In the genomic region with DNA sequence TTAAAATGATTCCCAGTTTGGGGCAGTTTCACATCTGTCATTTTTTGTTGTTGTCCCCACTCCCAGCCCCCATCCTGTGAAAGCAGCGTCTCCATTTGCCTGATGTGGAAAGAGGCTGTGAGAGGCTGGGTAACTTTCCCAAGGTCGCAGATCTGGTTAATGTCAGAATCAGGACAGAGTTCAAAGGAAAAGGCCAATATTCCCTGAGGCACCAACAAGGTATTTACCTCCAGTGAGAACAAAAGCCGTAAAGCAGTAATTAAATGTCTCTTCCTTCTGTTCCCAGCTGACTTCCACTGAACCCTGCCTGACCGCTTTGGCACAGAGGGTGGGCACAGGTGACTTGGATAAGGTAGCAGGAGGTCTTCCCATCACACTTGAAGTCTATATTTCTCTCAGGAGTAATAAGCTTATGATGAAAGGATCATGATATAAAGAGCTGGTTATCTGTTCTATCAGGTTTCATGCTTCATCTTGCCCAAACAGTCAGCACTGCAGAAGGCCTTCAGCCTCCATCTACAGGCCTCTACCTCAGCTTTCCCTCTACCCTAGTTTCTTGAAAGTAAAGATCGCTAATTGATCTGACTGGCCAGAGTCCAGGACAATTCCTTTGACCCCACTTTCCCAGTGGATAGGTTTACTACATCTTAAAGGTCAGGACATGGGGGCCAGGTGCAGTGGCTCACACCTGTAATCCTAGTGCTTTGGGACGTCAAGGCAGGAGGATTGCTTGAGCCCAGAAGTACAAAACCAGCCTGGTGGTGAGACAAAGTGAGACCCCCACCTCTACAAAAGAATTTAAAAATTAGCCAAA, we compare ENCODE assay signal across 2 cellular contexts.
TF ChIP-seq lines count a peak whose summit lies in the region.

No MANE protein-coding gene starts in this region.

TF ChIP-seq in K562, 482 proteins besides CTCF, POLR2A, EP300 and RAD21 (continues in another document):
- TF ChIP-seq, protein P1, sequence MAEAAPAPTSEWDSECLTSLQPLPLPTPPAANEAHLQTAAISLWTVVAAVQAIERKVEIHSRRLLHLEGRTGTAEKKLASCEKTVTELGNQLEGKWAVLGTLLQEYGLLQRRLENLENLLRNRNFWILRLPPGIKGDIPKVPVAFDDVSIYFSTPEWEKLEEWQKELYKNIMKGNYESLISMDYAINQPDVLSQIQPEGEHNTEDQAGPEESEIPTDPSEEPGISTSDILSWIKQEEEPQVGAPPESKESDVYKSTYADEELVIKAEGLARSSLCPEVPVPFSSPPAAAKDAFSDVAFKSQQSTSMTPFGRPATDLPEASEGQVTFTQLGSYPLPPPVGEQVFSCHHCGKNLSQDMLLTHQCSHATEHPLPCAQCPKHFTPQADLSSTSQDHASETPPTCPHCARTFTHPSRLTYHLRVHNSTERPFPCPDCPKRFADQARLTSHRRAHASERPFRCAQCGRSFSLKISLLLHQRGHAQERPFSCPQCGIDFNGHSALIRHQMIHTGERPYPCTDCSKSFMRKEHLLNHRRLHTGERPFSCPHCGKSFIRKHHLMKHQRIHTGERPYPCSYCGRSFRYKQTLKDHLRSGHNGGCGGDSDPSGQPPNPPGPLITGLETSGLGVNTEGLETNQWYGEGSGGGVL (CRISPR knock-in tag; IDR thresholded peaks at IDR 0.05): no peak
- TF ChIP-seq, protein P2, sequence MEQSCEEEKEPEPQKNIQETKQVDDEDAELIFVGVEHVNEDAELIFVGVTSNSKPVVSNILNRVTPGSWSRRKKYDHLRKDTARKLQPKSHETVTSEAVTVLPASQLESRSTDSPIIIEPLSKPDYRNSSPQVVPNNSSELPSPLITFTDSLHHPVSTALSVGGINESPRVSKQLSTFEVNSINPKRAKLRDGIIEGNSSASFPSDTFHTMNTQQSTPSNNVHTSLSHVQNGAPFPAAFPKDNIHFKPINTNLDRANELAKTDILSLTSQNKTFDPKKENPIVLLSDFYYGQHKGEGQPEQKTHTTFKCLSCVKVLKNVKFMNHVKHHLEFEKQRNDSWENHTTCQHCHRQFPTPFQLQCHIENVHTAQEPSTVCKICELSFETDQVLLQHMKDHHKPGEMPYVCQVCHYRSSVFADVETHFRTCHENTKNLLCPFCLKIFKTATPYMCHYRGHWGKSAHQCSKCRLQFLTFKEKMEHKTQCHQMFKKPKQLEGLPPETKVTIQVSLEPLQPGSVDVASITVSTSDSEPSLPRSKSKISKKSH (CRISPR knock-in tag; IDR thresholded peaks at IDR 0.05): no peak
- TF ChIP-seq FOXA3 (CRISPR knock-in tag; conservative IDR thresholded peaks at IDR 0.05 in 1 of 2, IDR thresholded peaks at IDR 0.05 in 1 of 2) (no peak), CC2D1A (IDR thresholded peaks at IDR 0.05) (no peak), STAT5A (IDR thresholded peaks at IDR 0.05; ENCODE audit: borderline replicate concordance, low read length) (no peak), ZNF717 (CRISPR knock-in tag; IDR thresholded peaks at IDR 0.05) (no peak), CHD1 (IDR thresholded peaks at IDR 0.05; ENCODE audit: low read length) (no peak), TCF7L2 (IDR thresholded peaks at IDR 0.05; ENCODE audit: low read depth, low read length) (no peak), ZNF232 (CRISPR knock-in tag; IDR thresholded peaks at IDR 0.05) (no peak)
- TF ChIP-seq, protein P3, sequence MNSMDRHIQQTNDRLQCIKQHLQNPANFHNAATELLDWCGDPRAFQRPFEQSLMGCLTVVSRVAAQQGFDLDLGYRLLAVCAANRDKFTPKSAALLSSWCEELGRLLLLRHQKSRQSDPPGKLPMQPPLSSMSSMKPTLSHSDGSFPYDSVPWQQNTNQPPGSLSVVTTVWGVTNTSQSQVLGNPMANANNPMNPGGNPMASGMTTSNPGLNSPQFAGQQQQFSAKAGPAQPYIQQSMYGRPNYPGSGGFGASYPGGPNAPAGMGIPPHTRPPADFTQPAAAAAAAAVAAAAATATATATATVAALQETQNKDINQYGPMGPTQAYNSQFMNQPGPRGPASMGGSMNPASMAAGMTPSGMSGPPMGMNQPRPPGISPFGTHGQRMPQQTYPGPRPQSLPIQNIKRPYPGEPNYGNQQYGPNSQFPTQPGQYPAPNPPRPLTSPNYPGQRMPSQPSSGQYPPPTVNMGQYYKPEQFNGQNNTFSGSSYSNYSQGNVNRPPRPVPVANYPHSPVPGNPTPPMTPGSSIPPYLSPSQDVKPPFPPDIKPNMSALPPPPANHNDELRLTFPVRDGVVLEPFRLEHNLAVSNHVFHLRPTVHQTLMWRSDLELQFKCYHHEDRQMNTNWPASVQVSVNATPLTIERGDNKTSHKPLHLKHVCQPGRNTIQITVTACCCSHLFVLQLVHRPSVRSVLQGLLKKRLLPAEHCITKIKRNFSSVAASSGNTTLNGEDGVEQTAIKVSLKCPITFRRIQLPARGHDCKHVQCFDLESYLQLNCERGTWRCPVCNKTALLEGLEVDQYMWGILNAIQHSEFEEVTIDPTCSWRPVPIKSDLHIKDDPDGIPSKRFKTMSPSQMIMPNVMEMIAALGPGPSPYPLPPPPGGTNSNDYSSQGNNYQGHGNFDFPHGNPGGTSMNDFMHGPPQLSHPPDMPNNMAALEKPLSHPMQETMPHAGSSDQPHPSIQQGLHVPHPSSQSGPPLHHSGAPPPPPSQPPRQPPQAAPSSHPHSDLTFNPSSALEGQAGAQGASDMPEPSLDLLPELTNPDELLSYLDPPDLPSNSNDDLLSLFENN (IDR thresholded peaks at IDR 0.05; ENCODE audit: low read depth in 2 of 2, low read length in 2 of 2): no peak
- TF ChIP-seq, protein P4, sequence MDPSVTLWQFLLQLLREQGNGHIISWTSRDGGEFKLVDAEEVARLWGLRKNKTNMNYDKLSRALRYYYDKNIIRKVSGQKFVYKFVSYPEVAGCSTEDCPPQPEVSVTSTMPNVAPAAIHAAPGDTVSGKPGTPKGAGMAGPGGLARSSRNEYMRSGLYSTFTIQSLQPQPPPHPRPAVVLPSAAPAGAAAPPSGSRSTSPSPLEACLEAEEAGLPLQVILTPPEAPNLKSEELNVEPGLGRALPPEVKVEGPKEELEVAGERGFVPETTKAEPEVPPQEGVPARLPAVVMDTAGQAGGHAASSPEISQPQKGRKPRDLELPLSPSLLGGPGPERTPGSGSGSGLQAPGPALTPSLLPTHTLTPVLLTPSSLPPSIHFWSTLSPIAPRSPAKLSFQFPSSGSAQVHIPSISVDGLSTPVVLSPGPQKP (CRISPR knock-in tag; IDR thresholded peaks at IDR 0.05): no peak
- TF ChIP-seq, protein P5, sequence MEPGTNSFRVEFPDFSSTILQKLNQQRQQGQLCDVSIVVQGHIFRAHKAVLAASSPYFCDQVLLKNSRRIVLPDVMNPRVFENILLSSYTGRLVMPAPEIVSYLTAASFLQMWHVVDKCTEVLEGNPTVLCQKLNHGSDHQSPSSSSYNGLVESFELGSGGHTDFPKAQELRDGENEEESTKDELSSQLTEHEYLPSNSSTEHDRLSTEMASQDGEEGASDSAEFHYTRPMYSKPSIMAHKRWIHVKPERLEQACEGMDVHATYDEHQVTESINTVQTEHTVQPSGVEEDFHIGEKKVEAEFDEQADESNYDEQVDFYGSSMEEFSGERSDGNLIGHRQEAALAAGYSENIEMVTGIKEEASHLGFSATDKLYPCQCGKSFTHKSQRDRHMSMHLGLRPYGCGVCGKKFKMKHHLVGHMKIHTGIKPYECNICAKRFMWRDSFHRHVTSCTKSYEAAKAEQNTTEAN (CRISPR knock-in tag; IDR thresholded peaks at IDR 0.05): no peak
- TF ChIP-seq, protein P6, sequence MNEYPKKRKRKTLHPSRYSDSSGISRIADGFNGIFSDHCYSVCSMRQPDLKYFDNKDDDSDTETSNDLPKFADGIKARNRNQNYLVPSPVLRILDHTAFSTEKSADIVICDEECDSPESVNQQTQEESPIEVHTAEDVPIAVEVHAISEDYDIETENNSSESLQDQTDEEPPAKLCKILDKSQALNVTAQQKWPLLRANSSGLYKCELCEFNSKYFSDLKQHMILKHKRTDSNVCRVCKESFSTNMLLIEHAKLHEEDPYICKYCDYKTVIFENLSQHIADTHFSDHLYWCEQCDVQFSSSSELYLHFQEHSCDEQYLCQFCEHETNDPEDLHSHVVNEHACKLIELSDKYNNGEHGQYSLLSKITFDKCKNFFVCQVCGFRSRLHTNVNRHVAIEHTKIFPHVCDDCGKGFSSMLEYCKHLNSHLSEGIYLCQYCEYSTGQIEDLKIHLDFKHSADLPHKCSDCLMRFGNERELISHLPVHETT (CRISPR knock-in tag; conservative IDR thresholded peaks at IDR 0.05 in 1 of 2, IDR thresholded peaks at IDR 0.05 in 1 of 2): no peak

TF ChIP-seq in liver, 16 proteins besides CTCF, POLR2A, EP300 and RAD21:
- TF ChIP-seq RXRA (IDR thresholded peaks at IDR 0.05) (peak; percentile 36 to 79), FOXA2 (IDR thresholded peaks at IDR 0.05) (peak; percentile 5), TAF1 (conservative IDR thresholded peaks at IDR 0.05) (no peak), YY1 (IDR thresholded peaks at IDR 0.05) (peak; percentile 74), EGR1 (IDR thresholded peaks at IDR 0.05; ENCODE audit: low read depth in 2 of 2) (peak in 1 of 2 donors; percentile 19), GABPA (IDR thresholded peaks at IDR 0.05 in 1 of 2, conservative IDR thresholded peaks at IDR 0.05 in 1 of 2) (no peak), FOXA1 (IDR thresholded peaks at IDR 0.05) (no peak), HNF4A (conservative IDR thresholded peaks at IDR 0.05) (peak; percentile 46 to 70), NR2F2 (IDR thresholded peaks at IDR 0.05) (no peak), HNF4G (IDR thresholded peaks at IDR 0.05) (no peak), JUND (IDR thresholded peaks at IDR 0.05) (peak in 1 of 2 donors; percentile 31), SP1 (IDR thresholded peaks at IDR 0.05) (no peak)
- TF ChIP-seq, protein P7, sequence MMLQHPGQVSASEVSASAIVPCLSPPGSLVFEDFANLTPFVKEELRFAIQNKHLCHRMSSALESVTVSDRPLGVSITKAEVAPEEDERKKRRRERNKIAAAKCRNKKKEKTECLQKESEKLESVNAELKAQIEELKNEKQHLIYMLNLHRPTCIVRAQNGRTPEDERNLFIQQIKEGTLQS (IDR thresholded peaks at IDR 0.05): no peak
- TF ChIP-seq, protein P8, sequence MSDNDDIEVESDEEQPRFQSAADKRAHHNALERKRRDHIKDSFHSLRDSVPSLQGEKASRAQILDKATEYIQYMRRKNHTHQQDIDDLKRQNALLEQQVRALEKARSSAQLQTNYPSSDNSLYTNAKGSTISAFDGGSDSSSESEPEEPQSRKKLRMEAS (IDR thresholded peaks at IDR 0.05): peak; percentile 50
- TF ChIP-seq, protein P9, sequence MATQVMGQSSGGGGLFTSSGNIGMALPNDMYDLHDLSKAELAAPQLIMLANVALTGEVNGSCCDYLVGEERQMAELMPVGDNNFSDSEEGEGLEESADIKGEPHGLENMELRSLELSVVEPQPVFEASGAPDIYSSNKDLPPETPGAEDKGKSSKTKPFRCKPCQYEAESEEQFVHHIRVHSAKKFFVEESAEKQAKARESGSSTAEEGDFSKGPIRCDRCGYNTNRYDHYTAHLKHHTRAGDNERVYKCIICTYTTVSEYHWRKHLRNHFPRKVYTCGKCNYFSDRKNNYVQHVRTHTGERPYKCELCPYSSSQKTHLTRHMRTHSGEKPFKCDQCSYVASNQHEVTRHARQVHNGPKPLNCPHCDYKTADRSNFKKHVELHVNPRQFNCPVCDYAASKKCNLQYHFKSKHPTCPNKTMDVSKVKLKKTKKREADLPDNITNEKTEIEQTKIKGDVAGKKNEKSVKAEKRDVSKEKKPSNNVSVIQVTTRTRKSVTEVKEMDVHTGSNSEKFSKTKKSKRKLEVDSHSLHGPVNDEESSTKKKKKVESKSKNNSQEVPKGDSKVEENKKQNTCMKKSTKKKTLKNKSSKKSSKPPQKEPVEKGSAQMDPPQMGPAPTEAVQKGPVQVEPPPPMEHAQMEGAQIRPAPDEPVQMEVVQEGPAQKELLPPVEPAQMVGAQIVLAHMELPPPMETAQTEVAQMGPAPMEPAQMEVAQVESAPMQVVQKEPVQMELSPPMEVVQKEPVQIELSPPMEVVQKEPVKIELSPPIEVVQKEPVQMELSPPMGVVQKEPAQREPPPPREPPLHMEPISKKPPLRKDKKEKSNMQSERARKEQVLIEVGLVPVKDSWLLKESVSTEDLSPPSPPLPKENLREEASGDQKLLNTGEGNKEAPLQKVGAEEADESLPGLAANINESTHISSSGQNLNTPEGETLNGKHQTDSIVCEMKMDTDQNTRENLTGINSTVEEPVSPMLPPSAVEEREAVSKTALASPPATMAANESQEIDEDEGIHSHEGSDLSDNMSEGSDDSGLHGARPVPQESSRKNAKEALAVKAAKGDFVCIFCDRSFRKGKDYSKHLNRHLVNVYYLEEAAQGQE (IDR thresholded peaks at IDR 0.05): no peak
- TF ChIP-seq, protein P10, sequence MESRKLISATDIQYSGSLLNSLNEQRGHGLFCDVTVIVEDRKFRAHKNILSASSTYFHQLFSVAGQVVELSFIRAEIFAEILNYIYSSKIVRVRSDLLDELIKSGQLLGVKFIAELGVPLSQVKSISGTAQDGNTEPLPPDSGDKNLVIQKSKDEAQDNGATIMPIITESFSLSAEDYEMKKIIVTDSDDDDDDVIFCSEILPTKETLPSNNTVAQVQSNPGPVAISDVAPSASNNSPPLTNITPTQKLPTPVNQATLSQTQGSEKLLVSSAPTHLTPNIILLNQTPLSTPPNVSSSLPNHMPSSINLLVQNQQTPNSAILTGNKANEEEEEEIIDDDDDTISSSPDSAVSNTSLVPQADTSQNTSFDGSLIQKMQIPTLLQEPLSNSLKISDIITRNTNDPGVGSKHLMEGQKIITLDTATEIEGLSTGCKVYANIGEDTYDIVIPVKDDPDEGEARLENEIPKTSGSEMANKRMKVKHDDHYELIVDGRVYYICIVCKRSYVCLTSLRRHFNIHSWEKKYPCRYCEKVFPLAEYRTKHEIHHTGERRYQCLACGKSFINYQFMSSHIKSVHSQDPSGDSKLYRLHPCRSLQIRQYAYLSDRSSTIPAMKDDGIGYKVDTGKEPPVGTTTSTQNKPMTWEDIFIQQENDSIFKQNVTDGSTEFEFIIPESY (IDR thresholded peaks at IDR 0.05): no peak
